ENCODE assay signal across 3 cellular contexts in the genomic region with DNA sequence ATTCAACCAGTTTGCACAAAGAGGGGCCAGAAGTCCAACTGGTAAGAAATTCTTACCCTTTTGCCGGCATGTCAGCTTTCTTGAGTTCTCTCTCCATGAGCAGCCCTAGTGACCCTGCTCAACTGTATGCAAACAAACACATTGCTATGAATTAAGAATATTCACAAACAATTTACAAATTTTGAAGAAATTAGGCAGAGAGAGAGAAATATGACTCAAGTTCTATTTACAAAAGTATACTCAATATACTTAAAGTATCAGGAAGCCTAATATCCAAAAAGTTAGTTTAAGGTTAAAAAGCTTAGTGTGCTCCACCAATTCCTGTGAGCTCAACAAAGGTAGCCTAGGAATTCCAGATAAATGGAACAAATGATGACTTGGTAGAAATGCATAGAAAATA.
"Had no signal": no experiment of that assay in that cellular context is flagged by ENCODE, and none has a peak within 500 bp of the region (broad histone marks: within the 10 kb centered on the region; RNA-seq: fewer than 3 reads in every experiment).

No MANE protein-coding gene starts in this region.

- H3K4me3 ChIP-seq: GM12878 had no signal

- ATAC-seq: GM12878 had no signal

- DNase-seq: GDM1, GF-D8 had no signal
